Comparison of ENCODE assay signal across 15 cellular contexts in genomic region chrX:40189018-40189417, GRCh38.
DNase-seq lines count a peak whose midpoint lies in the region; ATAC-seq, FAIRE-seq and TF ChIP-seq lines count a peak whose summit lies in the region.
"Had no signal": no experiment of that assay in that cellular context is flagged by ENCODE, and none has a peak within 500 bp of the region (broad histone marks: within the 10 kb centered on the region; RNA-seq: fewer than 3 reads in every experiment).

No MANE protein-coding gene starts in this region.

- H3K9me3 Mint-ChIP-seq in activated naive CD4-positive, alpha-beta T cell treated with anti-CD3 and anti-CD28 coated beads, Interleukin-2, amount 50 U/mL, for 24 hours = no peaks in the 10 kb centered on the region
- H3K9me3 Mint-ChIP-seq in activated naive CD4-positive, alpha-beta T cell treated with anti-CD3 and anti-CD28 coated beads, Interleukin-2, amount 50 U/mL, for 72 hours = peaks cover 5% of the 10 kb centered on the region in 2 donors
- peaks cover 20% of the 10 kb centered on the region for H3K9me3 Mint-ChIP-seq in chondrocyte (ENCODE audit: low read depth)

- WGBS in smooth muscle cell (ENCODE audit: low lambda C conversion rate) = 39% methylated on average over 8 of the region's 8 CpGs

- H3F3A ChIP-seq in smooth muscle cell (ENCODE audit: low read depth) = no peaks in the 10 kb centered on the region

- H2AFZ ChIP-seq in smooth muscle cell (ENCODE audit: low read depth) = peak overlapping the region; percentile 76
- H2AFZ ChIP-seq: PC-9 had no signal

- H3K4me2 ChIP-seq in smooth muscle cell = no peak overlapping the region
- H3K4me2 ChIP-seq: PC-9 had no signal

- H3K27me3 ChIP-seq in smooth muscle cell (ENCODE audit: low read depth) = no peaks in the 10 kb centered on the region

- H3K4me1 Mint-ChIP-seq in activated naive CD4-positive, alpha-beta T cell treated with anti-CD3 and anti-CD28 coated beads, Interleukin-2, amount 50 U/mL, for 24 hours = peaks cover 7% of the 10 kb centered on the region
- peaks cover 6% of the 10 kb centered on the region for H3K4me1 Mint-ChIP-seq in chondrocyte (ENCODE audit: low read depth)
- H3K4me1 Mint-ChIP-seq: stimulated activated effector memory CD8-positive, alpha-beta T cell treated with anti-CD3 and anti-CD28 coated beads, Interleukin-12 subunit alpha, Interleukin-12 subunit beta, amount 100 ng/mL, for 72 hours had no signal

- H3K4me3 ChIP-seq in epithelial cell of esophagus (ENCODE audit: low read length) (no peak overlapping the region), smooth muscle cell (no peak overlapping the region)
- H3K4me3 ChIP-seq: PC-9, skin epidermis had no signal

- H3K9ac ChIP-seq in smooth muscle cell (ENCODE audit: low read depth) = no peak overlapping the region

- H3K27ac Mint-ChIP-seq in activated naive CD4-positive, alpha-beta T cell treated with anti-CD3 and anti-CD28 coated beads, Interleukin-2, amount 50 U/mL, for 24 hours = peak overlapping the region; percentile 79
- no peak overlapping the region for H3K27ac Mint-ChIP-seq in activated naive CD4-positive, alpha-beta T cell treated with anti-CD3 and anti-CD28 coated beads, Interleukin-2, amount 50 U/mL, for 72 hours
- H3K27ac Mint-ChIP-seq in chondrocyte (ENCODE audit: unreplicated experiment) = no peak overlapping the region
- H3K27ac Mint-ChIP-seq: stimulated activated effector memory CD8-positive, alpha-beta T cell treated with anti-CD3 and anti-CD28 coated beads, Interleukin-12 subunit alpha, Interleukin-12 subunit beta, amount 100 ng/mL, for 72 hours; type B pancreatic cell had no signal

- no peaks in the 10 kb centered on the region for H3K79me2 ChIP-seq in smooth muscle cell (ENCODE audit: low read depth)

- H4K20me1 ChIP-seq in smooth muscle cell (ENCODE audit: low read depth) = no peaks in the 10 kb centered on the region

- FAIRE-seq in H54 (lab: Jason Lieb, UNC) = no peak

- no peak for TF ChIP-seq CTCF in epithelial cell of esophagus (IDR thresholded peaks at IDR 0.05; ENCODE audit: insufficient read depth, low read depth, low read length, missing control alignments)
- TF ChIP-seq CTCF in smooth muscle cell (IDR thresholded peaks at IDR 0.05; ENCODE audit: borderline replicate concordance, insufficient read depth, poor library complexity, severe bottlenecking) = no peak
- TF ChIP-seq CTCF in chondrocyte (IDR thresholded peaks at IDR 0.05) = no peak

- peaks cover 8% of the 10 kb centered on the region for H3K4me1 ChIP-seq in smooth muscle cell (ENCODE audit: low read depth)

- H3K36me3 ChIP-seq in smooth muscle cell (ENCODE audit: low read depth) = no peaks in the 10 kb centered on the region

- no peak for ATAC-seq in activated naive CD4-positive, alpha-beta T cell treated with anti-CD3 and anti-CD28 coated beads, Interleukin-2, amount 50 U/mL, for 72 hours
- no peak for ATAC-seq in HG03135 (IDR thresholded peaks at IDR 0.05; ENCODE audit: unreplicated experiment)
- ATAC-seq: SK-N-SH treated with all-trans-retinoic acid at 6 μM for 48 hours; stimulated activated effector memory CD8-positive, alpha-beta T cell treated with anti-CD3 and anti-CD28 coated beads, Interleukin-12 subunit alpha, Interleukin-12 subunit beta, amount 100 ng/mL, for 72 hours had no signal

- H3K27me3 Mint-ChIP-seq in activated naive CD4-positive, alpha-beta T cell treated with anti-CD3 and anti-CD28 coated beads, Interleukin-2, amount 50 U/mL, for 24 hours = no peaks in the 10 kb centered on the region
- no peaks in the 10 kb centered on the region for H3K27me3 Mint-ChIP-seq in chondrocyte (ENCODE audit: low read depth)

- H3K27ac ChIP-seq in smooth muscle cell (ENCODE audit: low read depth) = peak overlapping the region; percentile 26
- H3K27ac ChIP-seq: PC-9, skin epidermis had no signal

- no peak for DNase-seq in activated naive CD4-positive, alpha-beta T cell treated with anti-CD3 and anti-CD28 coated beads, Interleukin-2, amount 50 U/mL, for 72 hours (ENCODE audit: low spot score in 2 of 2)
- peak; percentile 89 for DNase-seq in RPMI7951 (ENCODE audit: low read depth)
- peak; percentile 70 for DNase-seq in epithelial cell of esophagus (ENCODE audit: low read depth)
- DNase-seq in smooth muscle cell (lab: John Stamatoyannopoulos, UW; ENCODE audit: unreplicated experiment) = no peak
- DNase-seq in chondrocyte (ENCODE audit: low spot score) = no peak
- no peak for DNase-seq in H54 (ENCODE audit: insufficient read length, low spot score)
- DNase-seq: activated CD8-positive, alpha-beta memory T cell treated with anti-CD3 and anti-CD28 coated beads, Interleukin-2, amount 50 U/mL, for 48 hours; NCI-H1105 treated with DMSO at 0.1 percent for 48 hours; PC-9 had no signal

- peaks cover 4% of the 10 kb centered on the region for H3K36me3 Mint-ChIP-seq in activated naive CD4-positive, alpha-beta T cell treated with anti-CD3 and anti-CD28 coated beads, Interleukin-2, amount 50 U/mL, for 24 hours
- H3K36me3 Mint-ChIP-seq in activated naive CD4-positive, alpha-beta T cell treated with anti-CD3 and anti-CD28 coated beads, Interleukin-2, amount 50 U/mL, for 72 hours = peaks cover 0 to 13% of the 10 kb centered on the region in 2 donors
- peaks cover 4% of the 10 kb centered on the region for H3K36me3 Mint-ChIP-seq in chondrocyte (ENCODE audit: low read depth)
- H3K36me3 Mint-ChIP-seq: stimulated activated effector memory CD8-positive, alpha-beta T cell treated with anti-CD3 and anti-CD28 coated beads, Interleukin-12 subunit alpha, Interleukin-12 subunit beta, amount 100 ng/mL, for 72 hours; type B pancreatic cell had no signal

- TF ChIP-seq POLR2A in H54 (IDR thresholded peaks at IDR 0.05; ENCODE audit: low read depth, low read length) = no peak

- H3K4me3 Mint-ChIP-seq in activated naive CD4-positive, alpha-beta T cell treated with anti-CD3 and anti-CD28 coated beads, Interleukin-2, amount 50 U/mL, for 24 hours = peak overlapping the region; percentile 15
- H3K4me3 Mint-ChIP-seq in chondrocyte (ENCODE audit: unreplicated experiment) = no peak overlapping the region
- H3K4me3 Mint-ChIP-seq: stimulated activated effector memory CD8-positive, alpha-beta T cell treated with anti-CD3 and anti-CD28 coated beads, Interleukin-12 subunit alpha, Interleukin-12 subunit beta, amount 100 ng/mL, for 72 hours; type B pancreatic cell had no signal

- no peaks in the 10 kb centered on the region for H3K9me3 ChIP-seq in smooth muscle cell (replicated peaks; ENCODE audit: low read depth)

Comparison
In these comparisons a context has a peak if more than half of its experiments do, and no peak if none do; other contexts are left out.
1. DNase-seq: peak in RPMI7951 (single experiment) and epithelial cell of esophagus (single experiment); none in activated naive CD4-positive, alpha-beta T cell treated with anti-CD3 and anti-CD28 coated beads, Interleukin-2, amount 50 U/mL, for 72 hours (0 of 2), smooth muscle cell (single experiment), chondrocyte (single experiment) and H54 (single experiment).